In the genomic region with DNA sequence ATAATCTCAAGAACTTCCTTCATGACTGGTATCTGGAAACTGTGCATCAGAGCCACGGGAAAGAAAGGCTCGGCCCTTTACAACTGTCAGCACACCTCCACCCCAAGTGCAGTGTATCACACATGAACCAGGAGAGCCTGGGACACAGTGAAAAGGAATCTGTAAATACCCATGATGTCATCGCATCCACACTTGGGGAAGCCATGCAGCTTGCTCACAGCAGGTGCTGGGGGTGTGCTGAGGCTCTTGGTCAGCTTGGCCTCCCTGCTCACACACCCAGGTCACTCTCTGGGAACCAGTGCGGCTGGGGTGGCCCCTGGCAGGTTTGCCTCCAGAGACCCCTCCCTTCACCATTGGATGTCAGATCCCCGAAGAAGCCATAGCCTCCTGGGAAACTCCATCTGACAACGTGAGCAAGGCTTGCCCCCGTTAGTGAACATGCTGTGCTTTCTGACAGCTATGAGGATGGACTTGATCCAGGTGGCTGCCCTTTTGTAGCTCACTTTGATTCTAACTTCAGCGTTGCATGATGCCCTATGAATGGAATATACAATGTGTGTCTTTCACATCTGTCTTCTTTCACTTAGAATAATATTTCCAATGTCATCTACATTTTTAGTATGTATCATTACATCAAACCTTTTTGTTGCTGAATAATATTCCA, we compare ENCODE assay signal across 5 cellular contexts. TPM values are rescaled to one million over a fixed set of nuclear protein-coding genes. Genes with fewer than 3 reads are reported as not detected.
"Had no signal": no experiment of that assay in that cellular context is flagged by ENCODE, and none has a peak within 500 bp of the region (broad histone marks: within the 10 kb centered on the region; RNA-seq: fewer than 3 reads in every experiment).

No MANE protein-coding gene starts in this region.

RNA-seq across cellular contexts. Expression of a gene that starts 26.8 kb away (rescaled TPM):
- total RNA-seq: GM23248, H4, H9, HT-29, IMR-90 had no signal
- polyA plus RNA-seq: GM23248, IMR-90 had no signal
